9 cellular contexts compared by ENCODE assay signal in the genomic region with DNA sequence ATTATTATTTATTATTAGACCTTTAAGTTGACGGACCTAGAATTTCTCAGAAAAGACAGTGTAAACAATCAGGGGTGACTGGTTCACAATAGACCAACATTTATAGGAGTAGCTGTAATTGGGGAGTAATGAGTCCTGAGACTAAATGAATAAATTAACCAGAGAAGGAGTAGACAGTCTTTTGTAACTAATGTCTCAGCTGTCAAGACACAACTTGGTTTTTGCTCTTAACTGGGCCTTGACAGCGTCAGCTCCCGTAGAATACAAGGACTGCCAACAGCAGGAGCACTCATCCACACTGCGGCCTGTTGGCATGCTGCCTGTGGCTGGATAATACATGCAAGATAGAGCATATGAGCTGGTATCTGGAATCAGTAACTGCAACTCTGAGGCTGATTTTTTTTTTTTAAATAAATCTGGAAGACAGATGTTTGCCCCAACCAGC.
DNase-seq lines count a peak whose midpoint lies in the region; ATAC-seq, FAIRE-seq and TF ChIP-seq lines count a peak whose summit lies in the region.
"Had no signal": no experiment of that assay in that cellular context is flagged by ENCODE, and none has a peak within 500 bp of the region (broad histone marks: within the 10 kb centered on the region; RNA-seq: fewer than 3 reads in every experiment).

No MANE protein-coding gene starts in this region.

- no peak for ATAC-seq in right lobe of liver
- no peak for ATAC-seq in HepG2
- ATAC-seq in lower lobe of right lung: peak; percentile 45 to 53
- no peak for ATAC-seq in aorta (ENCODE audit: low FRiP score)
- no peak for ATAC-seq in GM21825 (IDR thresholded peaks at IDR 0.05; ENCODE audit: unreplicated experiment)

- CTCF ChIA-PET in HepG2 (lab: Yijun Ruan, JAX; ENCODE audit: low intra/inter-chr PET ratio, low total read pairs): no interaction called here

- H3K27me3 ChIP-seq in right lobe of liver (no peaks in the 10 kb centered on the region), HepG2 (ENCODE audit: control insufficient read depth in 1 of 2, insufficient read depth in 2 of 2, low read length in 2 of 2) (no peaks in the 10 kb centered on the region), lower lobe of right lung (ENCODE audit: low read depth) (no peaks in the 10 kb centered on the region), aorta (ENCODE audit: control insufficient read depth in 1 of 2, insufficient read depth in 2 of 2, low read length in 1 of 2) (no peaks in the 10 kb centered on the region)

- in situ Hi-C loops in HepG2 (cut with HindIII; ENCODE audit: extremely low pct_ligation_motif_present, low pct_unique_long_range_greater_than_20kb): no loop called here

- H3K4me3 ChIP-seq in right lobe of liver (no peak overlapping the region), HepG2 (replicated peaks in 1 of 3; ENCODE audit: insufficient read depth in 1 of 3, low read depth in 2 of 3, low read length in 3 of 3) (no peak overlapping the region), cardiac fibroblast (replicated peaks in 1 of 2; ENCODE audit: low read depth in 2 of 2, low read length in 2 of 2) (no peak overlapping the region), lower lobe of right lung (no peak overlapping the region), aorta (ENCODE audit: low read length in 2 of 2) (no peak overlapping the region)

- no peaks in the 10 kb centered on the region for H4K20me1 ChIP-seq in HepG2 (ENCODE audit: insufficient read depth, low read length)

- H3K9me3 Mint-ChIP-seq in activated T-helper 1 cell treated with anti-CD3 and anti-CD28 coated beads, Interleukin-12 subunit alpha, Interleukin-12 subunit beta, Interleukin-2, Interleukin-4 antibody, amounts not matched to agents 30 ng/mL and 10 ng/mL and 1 ng/mL, durations not matched to agents 14 hours and 24 hours and 36 hours: peaks cover 7% of the 10 kb centered on the region

- H3K9me3 ChIP-seq in right lobe of liver (no peaks in the 10 kb centered on the region), HepG2 (ENCODE audit: low read length) (no peaks in the 10 kb centered on the region), lower lobe of right lung (no peaks in the 10 kb centered on the region), aorta (ENCODE audit: control insufficient read depth, low read length) (no peaks in the 10 kb centered on the region)

- H3K27ac ChIP-seq in right lobe of liver (no peak overlapping the region), HepG2 (ENCODE audit: extremely low read length, insufficient read depth, low read length) (no peak overlapping the region), lower lobe of right lung (no peak overlapping the region), aorta (ENCODE audit: low read depth in 1 of 2, low read length in 2 of 2) (no peak overlapping the region)

- TF ChIP-seq EP300 in HepG2 (IDR thresholded peaks at IDR 0.05; ENCODE audit: low read depth in 2 of 2, low read length in 2 of 2) (no peak), HepG2 (CRISPR knock-in tag; IDR thresholded peaks at IDR 0.05; ENCODE audit: borderline replicate concordance) (no peak)

- H2AFZ ChIP-seq in HepG2 (ENCODE audit: low read length): no peak overlapping the region

- H3K4me1 ChIP-seq in right lobe of liver (no peaks in the 10 kb centered on the region), HepG2 (ENCODE audit: insufficient read depth, low read length) (no peaks in the 10 kb centered on the region), lower lobe of right lung (no peaks in the 10 kb centered on the region), aorta (ENCODE audit: control insufficient read depth in 1 of 2, insufficient read depth in 2 of 2, low read length in 2 of 2) (peaks cover 0 to 2% of the 10 kb centered on the region in 2 donors)

- FAIRE-seq in HepG2 (lab: Jason Lieb, UNC): no peak
- no peak for FAIRE-seq in GM12892 (lab: Jason Lieb, UNC)

- TF ChIP-seq CTCF in right lobe of liver (IDR thresholded peaks at IDR 0.05) (no peak), HepG2 (CRISPR knock-in tag; IDR thresholded peaks at IDR 0.05) (no peak), cardiac fibroblast (IDR thresholded peaks at IDR 0.05; ENCODE audit: low read depth, low read length) (no peak), lower lobe of right lung (IDR thresholded peaks at IDR 0.05) (no peak)

- H3K79me2 ChIP-seq in HepG2 (ENCODE audit: insufficient read depth, low read length): no peaks in the 10 kb centered on the region

- no peaks in the 10 kb centered on the region for H3K36me3 Mint-ChIP-seq in activated T-helper 1 cell treated with anti-CD3 and anti-CD28 coated beads, Interleukin-12 subunit alpha, Interleukin-12 subunit beta, Interleukin-2, Interleukin-4 antibody, amounts not matched to agents 30 ng/mL and 10 ng/mL and 1 ng/mL, durations not matched to agents 14 hours and 24 hours and 36 hours (ENCODE audit: low read depth)

- no peak overlapping the region for H3K9ac ChIP-seq in HepG2 (ENCODE audit: insufficient read depth, low read depth, low read length)

- H3K4me1 Mint-ChIP-seq in activated T-helper 1 cell treated with anti-CD3 and anti-CD28 coated beads, Interleukin-12 subunit alpha, Interleukin-12 subunit beta, Interleukin-2, Interleukin-4 antibody, amounts not matched to agents 30 ng/mL and 10 ng/mL and 1 ng/mL, durations not matched to agents 14 hours and 24 hours and 36 hours (ENCODE audit: low read depth): no peaks in the 10 kb centered on the region

- H3K27ac Mint-ChIP-seq in activated T-helper 1 cell treated with anti-CD3 and anti-CD28 coated beads, Interleukin-12 subunit alpha, Interleukin-12 subunit beta, Interleukin-2, Interleukin-4 antibody, amounts not matched to agents 30 ng/mL and 10 ng/mL and 1 ng/mL, durations not matched to agents 14 hours and 24 hours and 36 hours: no peak overlapping the region

- no peaks in the 10 kb centered on the region for H3K27me3 Mint-ChIP-seq in activated T-helper 1 cell treated with anti-CD3 and anti-CD28 coated beads, Interleukin-12 subunit alpha, Interleukin-12 subunit beta, Interleukin-2, Interleukin-4 antibody, amounts not matched to agents 30 ng/mL and 10 ng/mL and 1 ng/mL, durations not matched to agents 14 hours and 24 hours and 36 hours (ENCODE audit: insufficient read depth)

- TF ChIP-seq POLR2A in right lobe of liver (IDR thresholded peaks at IDR 0.05) (no peak), HepG2 (IDR thresholded peaks at IDR 0.05; ENCODE audit: insufficient read depth in 1 of 2, low read depth in 2 of 2, low read length in 2 of 2) (no peak), GM12892 (IDR thresholded peaks at IDR 0.05; ENCODE audit: low read depth, low read length) (no peak)

- POLR2A ChIA-PET in HepG2 (lab: Yijun Ruan, JAX): no interaction called here

- intact Hi-C loops in right lobe of liver (cut with DNase I) (no loop called here), HepG2 (cut with micrococcal nuclease; ENCODE audit: unreplicated experiment) (no loop called here), lower lobe of right lung (cut with DNase I) (no loop called here), aorta (cut with DNase I) (no loop called here)
- intact Hi-C loops in activated T-helper 1 cell treated with anti-CD3 and anti-CD28 coated beads, Interleukin-12 subunit alpha, Interleukin-12 subunit beta, Interleukin-2, Interleukin-4 antibody, amounts not matched to agents 30 ng/mL and 10 ng/mL and 1 ng/mL, durations not matched to agents 14 hours and 24 hours and 36 hours (cut with micrococcal nuclease): no loop called here

- no TSS peak for BruUV-seq in HepG2 (replicated peaks; lab: Mats Ljungman, UMichigan)

- H3K4me2 ChIP-seq in HepG2 (ENCODE audit: low read depth, low read length): no peak overlapping the region

- TF ChIP-seq RAD21 in HepG2 (CRISPR knock-in tag; IDR thresholded peaks at IDR 0.05): no peak

- H3K36me3 ChIP-seq in right lobe of liver (no peaks in the 10 kb centered on the region), HepG2 (replicated peaks in 1 of 2; ENCODE audit: control insufficient read depth in 1 of 2, insufficient read depth in 2 of 2, low read length in 2 of 2) (no peaks in the 10 kb centered on the region), lower lobe of right lung (no peaks in the 10 kb centered on the region), aorta (ENCODE audit: control insufficient read depth in 1 of 2, insufficient read depth in 2 of 2, low read length in 1 of 2) (no peaks in the 10 kb centered on the region)

- WGBS in right lobe of liver (ENCODE audit: insufficient coverage, low coverage, low lambda C conversion rate, missing lambda C conversion rate): 54% methylated on average over 4 of the region's 4 CpGs
- 14% methylated on average over 4 of the region's 4 CpGs for WGBS in HepG2 (ENCODE audit: low lambda C conversion rate)
- 13 to 17% methylated on average over 4 of the region's 4 CpGs for WGBS in aorta, 2 donors

- peak in 2 of 3 donors; percentile 37 to 44 for DNase-seq in right lobe of liver
- no peak for DNase-seq in HepG2 (ENCODE audit: low spot score)
- peak; percentile 80 to 91 for DNase-seq in cardiac fibroblast (ENCODE audit: low read depth in 2 of 2)
- DNase-seq in lower lobe of right lung: peak; percentile 51
- DNase-seq in aorta: peak; percentile 75 to 87
- no peak for DNase-seq in activated T-helper 1 cell treated with anti-CD3 and anti-CD28 coated beads, Interleukin-12 subunit alpha, Interleukin-12 subunit beta, Interleukin-2, Interleukin-4 antibody, amounts not matched to agents 30 ng/mL and 10 ng/mL and 1 ng/mL, durations not matched to agents 14 hours and 24 hours and 36 hours (ENCODE audit: low spot score)
- DNase-seq in GM12892 (ENCODE audit: insufficient read length): no peak
- DNase-seq: AML-193 had no signal

- H3K4me3 Mint-ChIP-seq in activated T-helper 1 cell treated with anti-CD3 and anti-CD28 coated beads, Interleukin-12 subunit alpha, Interleukin-12 subunit beta, Interleukin-2, Interleukin-4 antibody, amounts not matched to agents 30 ng/mL and 10 ng/mL and 1 ng/mL, durations not matched to agents 14 hours and 24 hours and 36 hours: no peak overlapping the region

TF ChIP-seq in HepG2, 621 proteins besides CTCF, POLR2A, EP300 and RAD21 (continues in another document):
- TF ChIP-seq ZNF124 (CRISPR knock-in tag; IDR thresholded peaks at IDR 0.05) (no peak), CREM (IDR thresholded peaks at IDR 0.05) (no peak), CREM (CRISPR knock-in tag; IDR thresholded peaks at IDR 0.05) (no peak), KLF16 (CRISPR knock-in tag; IDR thresholded peaks at IDR 0.05) (no peak), POLR2AphosphoS5 (IDR thresholded peaks at IDR 0.05; ENCODE audit: low read depth, low read length) (no peak), ZNF282 (IDR thresholded peaks at IDR 0.05; ENCODE audit: partially characterized antibody) (no peak), CREB1 (IDR thresholded peaks at IDR 0.05) (no peak), CREB1 (CRISPR knock-in tag; IDR thresholded peaks at IDR 0.05) (no peak), HNRNPH1 (optimal IDR thresholded peaks at IDR 0.05; ENCODE audit: low read depth, low read length) (no peak)
- TF ChIP-seq, protein P1, sequence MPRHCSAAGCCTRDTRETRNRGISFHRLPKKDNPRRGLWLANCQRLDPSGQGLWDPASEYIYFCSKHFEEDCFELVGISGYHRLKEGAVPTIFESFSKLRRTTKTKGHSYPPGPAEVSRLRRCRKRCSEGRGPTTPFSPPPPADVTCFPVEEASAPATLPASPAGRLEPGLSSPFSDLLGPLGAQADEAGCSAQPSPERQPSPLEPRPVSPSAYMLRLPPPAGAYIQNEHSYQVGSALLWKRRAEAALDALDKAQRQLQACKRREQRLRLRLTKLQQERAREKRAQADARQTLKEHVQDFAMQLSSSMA (CRISPR knock-in tag; IDR thresholded peaks at IDR 0.05): no peak

Comparison
In these comparisons a context has a peak if more than half of its experiments do, and no peak if none do; other contexts are left out.
1. DNase-seq: peak in right lobe of liver (2 of 3), cardiac fibroblast (2 of 2), lower lobe of right lung (single experiment) and aorta (2 of 2); none in HepG2 (single experiment), activated T-helper 1 cell treated with anti-CD3 and anti-CD28 coated beads, Interleukin-12 subunit alpha, Interleukin-12 subunit beta, Interleukin-2, Interleukin-4 antibody, amounts not matched to agents 30 ng/mL and 10 ng/mL and 1 ng/mL, durations not matched to agents 14 hours and 24 hours and 36 hours (single experiment) and GM12892 (single experiment).
2. ATAC-seq: peak in lower lobe of right lung (2 of 2); none in right lobe of liver (0 of 4), HepG2 (single experiment), aorta (single experiment) and GM21825 (single experiment).